Comparison of ENCODE assay signal across 20 cellular contexts in genomic region chr18:58348517-58348916, GRCh38.
DNase-seq lines count a peak whose midpoint lies in the region; TF ChIP-seq lines count a peak whose summit lies in the region.
"Had no signal": no experiment of that assay in that cellular context is flagged by ENCODE, and none has a peak within 500 bp of the region (broad histone marks: within the 10 kb centered on the region; RNA-seq: fewer than 3 reads in every experiment).

No MANE protein-coding gene starts in this region.

- BruUV-seq in OCI-LY7 (replicated peaks; lab: Mats Ljungman, UMichigan), result no TSS peak

- H3K4me3 ChIP-seq in fibroblast of villous mesenchyme (ENCODE audit: low read depth, low read length) (no peak overlapping the region), OCI-LY7 (ENCODE audit: low read depth, low read length, poor library complexity, severe bottlenecking) (no peak overlapping the region)
- H3K4me3 ChIP-seq: sigmoid colon, SK-N-MC had no signal

- H3K4me1 ChIP-seq in OCI-LY7 (ENCODE audit: insufficient read depth, low read length, poor library complexity, severe bottlenecking), result no peaks in the 10 kb centered on the region
- H3K4me1 ChIP-seq: sigmoid colon had no signal

- POLR2A ChIA-PET in OCI-LY7 (lab: Charles Lee), result interaction anchor here (0.6 to 1.3 kb wide), 2 partner anchors 10 to 1304 kb away, joined by 3 read pairs; no protein-coding TSS in a partner anchor

- TF ChIP-seq CTCF in fibroblast of villous mesenchyme (IDR thresholded peaks at IDR 0.05; ENCODE audit: insufficient read depth, low read depth, low read length) (no peak), OCI-LY7 (conservative IDR thresholded peaks at IDR 0.05; ENCODE audit: low read length) (no peak)

- CTCF ChIA-PET in OCI-LY7 (lab: Charles Lee; ENCODE audit: unreplicated experiment), result no interaction called here

- no peaks in the 10 kb centered on the region for H3K9me3 ChIP-seq in OCI-LY7 (ENCODE audit: low read length)
- H3K9me3 ChIP-seq: sigmoid colon had no signal

- DNase-seq in SIG-M5 treated with dmso at 0.1 percent for 504 hours (lab: John Stamatoyannopoulos, UW; ENCODE audit: unreplicated experiment), result peak; percentile 37
- DNase-seq in SIG-M5 (lab: John Stamatoyannopoulos, UW), result no peak
- DNase-seq in OCI-M1 (lab: John Stamatoyannopoulos, UW), result peak; percentile 26
- DNase-seq in fibroblast of villous mesenchyme (ENCODE audit: low read depth), result peak; percentile 25
- no peak for DNase-seq in OCI-LY7 (ENCODE audit: low spot score)
- no peak for DNase-seq in HuH-7 (ENCODE audit: low spot score)
- no peak for DNase-seq in COLO668 (lab: John Stamatoyannopoulos, UW; ENCODE audit: unreplicated experiment)
- DNase-seq in head of caudate nucleus, result no peak
- DNase-seq: 8988T; activated B cell treated with CpG ODN at 0.5 μM for 24 hours; activated CD4-positive, alpha-beta T cell treated with anti-CD3 and anti-CD28 coated beads, Interleukin-2, amount 50 U/mL, for 4 hours; activated naive CD4-positive, alpha-beta T cell treated with anti-CD3 and anti-CD28 coated beads, Interleukin-2, amount 50 U/mL, for 16 hours; caudate nucleus; DMS79 treated with DMSO at 0.1 percent for 48 hours; mammary epithelial cell; NCI-H2081; NCI-H446; sigmoid colon; stimulated activated naive CD8-positive, alpha-beta T cell treated with anti-CD3 and anti-CD28 coated beads, Interleukin-15, Interleukin-2, amounts not matched to agents 100 U/mL and 50 U/mL, for 24 hours had no signal

- H3K27ac ChIP-seq in OCI-LY7 (ENCODE audit: low read depth, low read length, poor library complexity, severe bottlenecking), result no peak overlapping the region
- H3K27ac ChIP-seq: sigmoid colon, SK-N-MC had no signal

- H3K4me2 ChIP-seq in OCI-LY7 (ENCODE audit: low read length), result no peak overlapping the region

- H4K20me1 ChIP-seq in OCI-LY7 (ENCODE audit: insufficient read depth, low read length), result no peaks in the 10 kb centered on the region

- no peaks in the 10 kb centered on the region for H3K9me2 ChIP-seq in OCI-LY7 (ENCODE audit: insufficient read depth, low read length)

- intact Hi-C loops in OCI-LY7 (cut with micrococcal nuclease; ENCODE audit: unreplicated experiment) (no loop called here), head of caudate nucleus (cut with DNase I) (loop anchor here (10.0 kb wide), 1 partner anchor 146 kb away; no protein-coding TSS in a partner anchor)

- H3K36me3 ChIP-seq in OCI-LY7 (ENCODE audit: insufficient read depth, low read length), result no peaks in the 10 kb centered on the region

- no peak overlapping the region for H2AFZ ChIP-seq in OCI-LY7 (ENCODE audit: low read length)

- H3K79me2 ChIP-seq in OCI-LY7 (ENCODE audit: insufficient read depth, low read depth, low read length), result no peaks in the 10 kb centered on the region

Comparison
In these comparisons a context has a peak if more than half of its experiments do, and no peak if none do; other contexts are left out.
1. DNase-seq: peak in SIG-M5 treated with dmso at 0.1 percent for 504 hours (single experiment), OCI-M1 (single experiment) and fibroblast of villous mesenchyme (single experiment); none in SIG-M5 (single experiment), OCI-LY7 (single experiment), HuH-7 (single experiment), COLO668 (single experiment) and head of caudate nucleus (0 of 42).